9 cellular contexts compared by ENCODE assay signal in the genomic region with DNA sequence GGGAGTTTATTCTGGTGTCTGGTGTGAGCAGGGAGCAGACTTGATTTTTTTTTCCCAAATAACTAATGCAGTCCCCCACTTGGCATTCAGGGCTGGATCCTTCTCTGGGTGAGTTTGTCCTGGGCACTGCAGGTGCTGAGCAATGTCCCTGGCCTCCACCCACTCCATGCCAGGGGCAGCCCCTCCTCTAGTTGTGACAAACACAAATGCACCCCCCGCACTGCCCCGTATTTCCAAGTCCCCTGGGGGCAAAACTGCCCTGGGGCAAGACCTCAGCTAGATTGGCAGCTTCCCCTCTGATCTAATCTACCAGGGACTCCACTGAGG. TPM values are rescaled to one million over a fixed set of nuclear protein-coding genes. Genes with fewer than 3 reads are reported as not detected.
A peak's percentile ranks its signal among the peaks of the same experiment; 100 is the strongest.
DNase-seq lines count a peak whose midpoint lies in the region; ATAC-seq and TF ChIP-seq lines count a peak whose summit lies in the region.
"Had no signal": no experiment of that assay in that cellular context is flagged by ENCODE, and none has a peak within 500 bp of the region (broad histone marks: within the 10 kb centered on the region; RNA-seq: fewer than 3 reads in every experiment).

No MANE protein-coding gene starts in this region.

- H3K4me1 ChIP-seq in RWPE2 (ENCODE audit: insufficient read depth, poor library complexity, severe bottlenecking) (peaks cover 72% of the 10 kb centered on the region), thymus (ENCODE audit: control insufficient read depth, insufficient read depth, low read length) (peaks cover 67% of the 10 kb centered on the region)

- 25% methylated on average over 2 of the region's 2 CpGs for WGBS in thymus

- peak; percentile 42 for DNase-seq in activated T-cell treated with anti-CD3 and anti-CD28 coated beads, Interleukin-2, amount 50 U/mL, for 24 hours
- DNase-seq in activated T-cell treated with anti-CD3 and anti-CD28 coated beads, Interleukin-2, amount 50 U/mL, for 1 hour, result no peak
- DNase-seq in RWPE2 (ENCODE audit: low spot score) (no peak), immature natural killer cell (no peak), medulla oblongata (ENCODE audit: extremely low spot score) (no peak)
- DNase-seq in stimulated activated CD4-positive, alpha-beta T cell treated with anti-CD3 and anti-CD28 coated beads, Interleukin-15, amount 100 ng/mL, for 24 hours, result no peak

- peaks cover 37% of the 10 kb centered on the region for H3K36me3 Mint-ChIP-seq in activated T-cell treated with anti-CD3 and anti-CD28 coated beads, Interleukin-2, amount 50 U/mL, for 24 hours (ENCODE audit: low read depth)
- peaks cover 5 to 16% (median 11%) of the 10 kb centered on the region in 3 donors for H3K36me3 Mint-ChIP-seq in immature natural killer cell

- no peak for TF ChIP-seq CTCF in RWPE2 (IDR thresholded peaks at IDR 0.05; ENCODE audit: poor library complexity, severe bottlenecking)

- H3K9me3 Mint-ChIP-seq in activated T-cell treated with anti-CD3 and anti-CD28 coated beads, Interleukin-2, amount 50 U/mL, for 24 hours, result no peaks in the 10 kb centered on the region
- H3K9me3 Mint-ChIP-seq in immature natural killer cell, result peaks cover 0 to 2% (median 0%) of the 10 kb centered on the region in 6 donors

- peaks cover 82% of the 10 kb centered on the region for H3K4me1 Mint-ChIP-seq in activated T-cell treated with anti-CD3 and anti-CD28 coated beads, Interleukin-2, amount 50 U/mL, for 24 hours (ENCODE audit: low read depth)
- H3K4me1 Mint-ChIP-seq in immature natural killer cell, result peaks cover 71 to 78% of the 10 kb centered on the region in 2 donors

- H3K36me3 ChIP-seq in RWPE2 (ENCODE audit: low read depth) (peaks cover 46% of the 10 kb centered on the region), thymus (ENCODE audit: control insufficient read depth, insufficient read depth) (peaks cover 10% of the 10 kb centered on the region)
- H3K36me3 ChIP-seq: MG63 had no signal

- no peaks in the 10 kb centered on the region for H3K27me3 Mint-ChIP-seq in activated T-cell treated with anti-CD3 and anti-CD28 coated beads, Interleukin-2, amount 50 U/mL, for 24 hours
- H3K27me3 Mint-ChIP-seq in immature natural killer cell (ENCODE audit: low read depth in 3 of 3), result peaks cover 19 to 42% (median 40%) of the 10 kb centered on the region in 3 donors

- H3K4me3 Mint-ChIP-seq in activated T-cell treated with anti-CD3 and anti-CD28 coated beads, Interleukin-2, amount 50 U/mL, for 24 hours, result peak overlapping the region; percentile 72
- H3K4me3 Mint-ChIP-seq in immature natural killer cell, result peak overlapping the region; percentile 74 to 84 (median 80)

- ATAC-seq in RWPE2 (ENCODE audit: low read depth) (no peak), GM19328 (IDR thresholded peaks at IDR 0.05; ENCODE audit: unreplicated experiment) (no peak)

- H3K9me3 ChIP-seq in RWPE2 (ENCODE audit: severe bottlenecking) (no peaks in the 10 kb centered on the region), thymus (ENCODE audit: control insufficient read depth) (no peaks in the 10 kb centered on the region)
- H3K9me3 ChIP-seq: MG63 had no signal

- H3K27me3 ChIP-seq in RWPE2 (ENCODE audit: insufficient read depth, poor library complexity, severe bottlenecking) (no peaks in the 10 kb centered on the region), thymus (ENCODE audit: control insufficient read depth, insufficient read depth) (no peaks in the 10 kb centered on the region)
- H3K27me3 ChIP-seq: MG63 had no signal

- H3K27ac Mint-ChIP-seq in activated T-cell treated with anti-CD3 and anti-CD28 coated beads, Interleukin-2, amount 50 U/mL, for 24 hours, result peak overlapping the region; percentile 93
- H3K27ac Mint-ChIP-seq in immature natural killer cell, result peak overlapping the region; percentile 95 to 99 (median 98)

- H3K27ac ChIP-seq in RWPE2 (ENCODE audit: poor library complexity, severe bottlenecking) (peak overlapping the region; percentile 99), thymus (ENCODE audit: low read depth) (peak overlapping the region; percentile 46)

- H3K4me3 ChIP-seq in RWPE2 (ENCODE audit: severe bottlenecking) (no peak overlapping the region), thymus (ENCODE audit: low read length) (no peak overlapping the region)
- H3K4me3 ChIP-seq: MG63 had no signal

RNA-seq across cellular contexts. Expression of gene MOB3A, which starts 6.4 kb away (rescaled TPM):
- polyA plus RNA-seq in immature natural killer cell (100 to 1,000 TPM in 1 of 3 donors, 10 to 100 TPM in 2; 39.4 to 160 (median 42.2) TPM), thymus (29.7 TPM)

RNA-seq across cellular contexts. Expression of gene IZUMO4, which starts 7.0 kb away (rescaled TPM):
- polyA plus RNA-seq in immature natural killer cell, result under 1 TPM in 1 of 3 donors, not detected in 2; 0.42 TPM
- polyA plus RNA-seq in thymus, result 37.8 TPM

RNA-seq across cellular contexts. Expression of gene MKNK2, which starts 38.6 kb away (rescaled TPM):
- polyA plus RNA-seq in immature natural killer cell, result 10 to 100 TPM; 22.7 to 39.2 (median 23.9) TPM
- 97.9 TPM for polyA plus RNA-seq in thymus

Comparison
In these comparisons a context has a peak if more than half of its experiments do, and no peak if none do; other contexts are left out.
1. RNA of gene IZUMO4, which starts 7.0 kb away (polyA plus RNA-seq): 37.8 TPM in thymus (single experiment); 0.42 TPM in immature natural killer cell; every median in the first group is over 10 times any median in the second.